Comparison of ENCODE assay signal across 10 cellular contexts in genomic region chr13:89925107-89925506, GRCh38.
A peak's percentile ranks its signal among the peaks of the same experiment; 100 is the strongest.
DNase-seq lines count a peak whose midpoint lies in the region; ATAC-seq and TF ChIP-seq lines count a peak whose summit lies in the region.
"Had no signal": no experiment of that assay in that cellular context is flagged by ENCODE, and none has a peak within 500 bp of the region (broad histone marks: within the 10 kb centered on the region; RNA-seq: fewer than 3 reads in every experiment).

No MANE protein-coding gene starts in this region.

- DNase-seq in HT-29 (ENCODE audit: low spot score), result peak; percentile 54
- DNase-seq in SK-MEL-5 (ENCODE audit: low read depth, low spot score), result peak; percentile 84
- peak; percentile 31 for DNase-seq in iPS DF 6.9 (ENCODE audit: low read depth, low spot score)
- no peak for DNase-seq in activated CD4-positive, alpha-beta T cell treated with anti-CD3 and anti-CD28 coated beads, Interleukin-2, amount 10 ng/mL, durations not matched to agents 24 days and 14 days
- no peak for DNase-seq in hepatic stellate cell (ENCODE audit: low spot score)
- no peak for DNase-seq in cortex of kidney (lab: John Stamatoyannopoulos, UW)
- DNase-seq: colonic mucosa; stimulated activated CD4-positive, alpha-beta T cell treated with anti-CD3 and anti-CD28 coated beads, Interleukin-4, amount 100 ng/mL, for 24 hours had no signal

- no peak overlapping the region for H3K27ac Mint-ChIP-seq in activated CD4-positive, alpha-beta T cell treated with anti-CD3 and anti-CD28 coated beads, Interleukin-2, amount 10 ng/mL, durations not matched to agents 24 days and 14 days

- H3K27ac ChIP-seq in C4-2B, result no peak overlapping the region
- H3K27ac ChIP-seq in iPS DF 6.9 (ENCODE audit: low read length), result no peak overlapping the region
- H3K27ac ChIP-seq: colonic mucosa had no signal

- peak; percentile 72 for TF ChIP-seq CTCF in C4-2B (conservative IDR thresholded peaks at IDR 0.05)

- H3K4me1 ChIP-seq in iPS DF 6.9 (ENCODE audit: control insufficient read depth, insufficient read depth, low read length), result no peaks in the 10 kb centered on the region
- H3K4me1 ChIP-seq: colonic mucosa had no signal

- no peak for ATAC-seq in HG03135 (IDR thresholded peaks at IDR 0.05; ENCODE audit: unreplicated experiment)

- H3K9me3 Mint-ChIP-seq in activated CD4-positive, alpha-beta T cell treated with anti-CD3 and anti-CD28 coated beads, Interleukin-2, amount 10 ng/mL, durations not matched to agents 24 days and 14 days, result peaks cover 5% of the 10 kb centered on the region

- intact Hi-C loops in activated CD4-positive, alpha-beta T cell treated with anti-CD3 and anti-CD28 coated beads, Interleukin-2, amount 10 ng/mL, durations not matched to agents 24 days and 14 days (cut with micrococcal nuclease), result no loop called here

- no peak overlapping the region for H3K4me3 Mint-ChIP-seq in activated CD4-positive, alpha-beta T cell treated with anti-CD3 and anti-CD28 coated beads, Interleukin-2, amount 10 ng/mL, durations not matched to agents 24 days and 14 days

- no peaks in the 10 kb centered on the region for H3K4me1 Mint-ChIP-seq in activated CD4-positive, alpha-beta T cell treated with anti-CD3 and anti-CD28 coated beads, Interleukin-2, amount 10 ng/mL, durations not matched to agents 24 days and 14 days

- no peaks in the 10 kb centered on the region for H3K36me3 Mint-ChIP-seq in activated CD4-positive, alpha-beta T cell treated with anti-CD3 and anti-CD28 coated beads, Interleukin-2, amount 10 ng/mL, durations not matched to agents 24 days and 14 days (ENCODE audit: low read depth)

- H3K27me3 ChIP-seq in iPS DF 6.9 (ENCODE audit: control insufficient read depth, insufficient read depth, low read length), result no peaks in the 10 kb centered on the region
- H3K27me3 ChIP-seq: colonic mucosa had no signal

- H3K27me3 Mint-ChIP-seq in activated CD4-positive, alpha-beta T cell treated with anti-CD3 and anti-CD28 coated beads, Interleukin-2, amount 10 ng/mL, durations not matched to agents 24 days and 14 days, result no peaks in the 10 kb centered on the region

- in situ Hi-C loops in SK-MEL-5 (cut with HindIII; ENCODE audit: low pct_unique_long_range_greater_than_20kb, low sequenced_read_pairs), result no loop called here

- no CpG with 5 or more reads among the region's 2 CpGs for WGBS in iPS DF 6.9 (ENCODE audit: insufficient coverage, insufficient read length)

- no peaks in the 10 kb centered on the region for H3K9me3 ChIP-seq in iPS DF 6.9 (ENCODE audit: control insufficient read depth, insufficient read depth, low read length)
- H3K9me3 ChIP-seq: colonic mucosa had no signal

- no peak overlapping the region for H3K4me3 ChIP-seq in iPS DF 6.9 (ENCODE audit: low read length)
- H3K4me3 ChIP-seq: colonic mucosa had no signal

- H3K36me3 ChIP-seq in iPS DF 6.9 (ENCODE audit: control insufficient read depth, insufficient read depth, low read length), result no peaks in the 10 kb centered on the region
- H3K36me3 ChIP-seq: colonic mucosa had no signal

Comparison
In these comparisons a context has a peak if more than half of its experiments do, and no peak if none do; other contexts are left out.
1. DNase-seq: peak in HT-29 (single experiment), SK-MEL-5 (single experiment) and iPS DF 6.9 (single experiment); none in activated CD4-positive, alpha-beta T cell treated with anti-CD3 and anti-CD28 coated beads, Interleukin-2, amount 10 ng/mL, durations not matched to agents 24 days and 14 days (single experiment), hepatic stellate cell (single experiment) and cortex of kidney (single experiment).